7 cellular contexts compared by ENCODE assay signal in the genomic region with DNA sequence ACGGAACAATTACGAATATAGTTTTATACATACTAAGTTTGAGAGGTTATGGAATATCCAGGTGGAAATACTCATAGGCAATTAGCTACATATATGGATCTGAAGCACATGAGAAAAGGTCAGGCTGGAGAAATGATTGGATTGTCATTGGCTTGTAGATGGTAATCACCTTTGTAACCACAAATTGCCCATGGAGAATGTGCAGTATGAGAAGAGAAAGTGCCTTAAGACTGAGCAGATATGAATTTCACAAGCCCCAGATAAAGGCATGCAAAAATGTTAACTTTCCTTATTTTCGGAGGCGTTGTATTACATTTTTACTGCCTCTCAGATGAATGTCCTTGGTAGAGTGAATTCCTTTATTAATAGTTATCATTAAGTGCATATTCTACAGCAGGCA.
"Had no signal": no experiment of that assay in that cellular context is flagged by ENCODE, and none has a peak within 500 bp of the region (broad histone marks: within the 10 kb centered on the region; RNA-seq: fewer than 3 reads in every experiment).

No MANE protein-coding gene starts in this region.

- ATAC-seq: HepG2 had no signal

- H3K27ac ChIP-seq: HL-60, KMS-11 had no signal

- DNase-seq: IMR-90, KBM-7, KG1 had no signal

- H3K9ac ChIP-seq: KMS-11 had no signal

- FAIRE-seq: HepG2, HTR-8/SVneo had no signal

- H3K4me2 ChIP-seq: KMS-11 had no signal
